8 cellular contexts compared by ENCODE assay signal in the genomic region with DNA sequence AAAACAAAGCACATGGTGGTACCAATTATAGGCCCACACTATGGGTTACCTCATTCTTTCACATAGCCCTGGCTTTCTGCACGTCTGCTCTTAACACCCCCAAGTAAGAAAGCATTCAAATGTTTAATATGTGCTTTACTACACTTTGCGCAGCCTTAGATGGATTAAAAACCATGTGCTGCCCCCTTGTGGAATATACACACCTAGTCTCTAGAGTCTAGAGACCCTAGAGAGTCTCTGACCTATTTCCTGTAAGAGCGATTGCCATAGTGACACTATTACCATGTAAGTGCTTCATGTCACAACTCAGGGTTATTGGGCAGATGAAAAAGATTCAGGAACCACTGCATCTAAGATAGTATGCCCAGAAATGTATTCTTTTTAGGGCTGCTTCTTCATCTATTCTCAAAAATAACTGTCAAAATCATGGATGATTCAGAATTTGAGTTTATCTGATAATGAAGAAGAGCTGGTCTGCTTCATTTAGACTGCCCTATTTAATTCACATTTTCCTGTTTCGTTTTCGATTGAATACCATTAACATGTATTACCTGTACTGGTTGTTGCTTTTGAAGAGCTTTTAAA.
DNase-seq lines count a peak whose midpoint lies in the region; ATAC-seq, FAIRE-seq and TF ChIP-seq lines count a peak whose summit lies in the region.

No MANE protein-coding gene starts in this region.

- H3K4me3 ChIP-seq in A549 (no peak overlapping the region), H7 (ENCODE audit: insufficient read depth, low read depth, low read length) (no peak overlapping the region), Karpas-422 (ENCODE audit: low read length) (no peak overlapping the region), OCI-LY7 (ENCODE audit: low read depth, low read length, poor library complexity, severe bottlenecking) (no peak overlapping the region), gastroesophageal sphincter (no peak overlapping the region)

- TF ChIP-seq RAD21 in A549 (conservative IDR thresholded peaks at IDR 0.05 in 1 of 2, IDR thresholded peaks at IDR 0.05 in 1 of 2) = peak in 1 of 2 experiments; percentile 13; a peak in 1 of 5 replicates

- 15% methylated on average over 5 of the region's 5 CpGs for WGBS in A549 (ENCODE audit: missing lambda C conversion rate)
- WGBS in gastroesophageal sphincter (ENCODE audit: low coverage in 1 of 2), 2 donors = 41 to 69% methylated on average over 5 of the region's 5 CpGs

- no peaks in the 10 kb centered on the region for H3K4me1 ChIP-seq in A549
- no peaks in the 10 kb centered on the region for H3K4me1 ChIP-seq in Karpas-422 (ENCODE audit: low read length)
- no peaks in the 10 kb centered on the region for H3K4me1 ChIP-seq in OCI-LY7 (ENCODE audit: insufficient read depth, low read length, poor library complexity, severe bottlenecking)
- no peaks in the 10 kb centered on the region for H3K4me1 ChIP-seq in gastroesophageal sphincter

- H3K36me3 ChIP-seq in H7 (replicated peaks; ENCODE audit: control insufficient read depth, insufficient read depth, low read length) (no peaks in the 10 kb centered on the region), Karpas-422 (ENCODE audit: insufficient read depth, low read length) (no peaks in the 10 kb centered on the region), OCI-LY7 (ENCODE audit: insufficient read depth, low read length) (no peaks in the 10 kb centered on the region), gastroesophageal sphincter (no peaks in the 10 kb centered on the region)

- H3K9me2 ChIP-seq in Karpas-422 (replicated peaks; ENCODE audit: insufficient read depth, low read length) = no peaks in the 10 kb centered on the region
- H3K9me2 ChIP-seq in OCI-LY7 (ENCODE audit: insufficient read depth, low read length) = no peaks in the 10 kb centered on the region

- no peaks in the 10 kb centered on the region for H3K9me3 ChIP-seq in A549
- H3K9me3 ChIP-seq in Karpas-422 (ENCODE audit: low read length) = no peaks in the 10 kb centered on the region
- H3K9me3 ChIP-seq in OCI-LY7 (ENCODE audit: low read length) = no peaks in the 10 kb centered on the region
- no peaks in the 10 kb centered on the region for H3K9me3 ChIP-seq in gastroesophageal sphincter

- H3K79me2 ChIP-seq in Karpas-422 (ENCODE audit: low read length) (no peaks in the 10 kb centered on the region), OCI-LY7 (ENCODE audit: insufficient read depth, low read depth, low read length) (no peaks in the 10 kb centered on the region)

- H3K4me2 ChIP-seq in A549 (no peak overlapping the region), Karpas-422 (ENCODE audit: low read depth, low read length, poor library complexity, severe bottlenecking) (no peak overlapping the region), OCI-LY7 (ENCODE audit: low read length) (no peak overlapping the region)

- TF ChIP-seq CTCF in A549 (IDR thresholded peaks at IDR 0.05) (peak; percentile 45), OCI-LY7 (conservative IDR thresholded peaks at IDR 0.05; ENCODE audit: low read length) (peak; percentile 81), natural killer cell (IDR thresholded peaks at IDR 0.05) (peak; percentile 19), gastroesophageal sphincter (IDR thresholded peaks at IDR 0.05) (peak in 1 of 4 experiments; percentile 21)

- H3K9me3 Mint-ChIP-seq in natural killer cell = peaks cover 0 to 2% of the 10 kb centered on the region in 2 donors

- TF ChIP-seq EP300 in A549 (IDR thresholded peaks at IDR 0.05) (no peak), gastroesophageal sphincter (IDR thresholded peaks at IDR 0.05) (no peak)

- no peaks in the 10 kb centered on the region for H3K36me3 Mint-ChIP-seq in natural killer cell

- TF ChIP-seq POLR2A in A549 (IDR thresholded peaks at IDR 0.05; ENCODE audit: low read length) (no peak), gastroesophageal sphincter (IDR thresholded peaks at IDR 0.05) (no peak)

- intact Hi-C loops in OCI-LY7 (cut with micrococcal nuclease; ENCODE audit: unreplicated experiment) (no loop called here), natural killer cell (cut with micrococcal nuclease) (no loop called here)

- POLR2A ChIA-PET in A549 (lab: Yijun Ruan, JAX) (no interaction called here), OCI-LY7 (lab: Charles Lee) (no interaction called here)

- H3K27me3 ChIP-seq in H7 (ENCODE audit: control insufficient read depth, insufficient read depth, low read length) (no peaks in the 10 kb centered on the region), Karpas-422 (ENCODE audit: low read length) (no peaks in the 10 kb centered on the region), gastroesophageal sphincter (no peaks in the 10 kb centered on the region)

- CTCF ChIA-PET in A549 (lab: Yijun Ruan, JAX) = interaction anchor here (0.7 to 1.0 kb wide), 3 partner anchors 11 to 821 kb away, joined by 3 read pairs; a partner anchor contains a TSS
- CTCF ChIA-PET in OCI-LY7 (lab: Charles Lee; ENCODE audit: unreplicated experiment) = interaction anchor here (0.7 kb wide), 1 partner anchor 584 kb away, joined by 3 read pairs; no protein-coding TSS in a partner anchor

- H3K27me3 Mint-ChIP-seq in natural killer cell (ENCODE audit: low read depth in 2 of 2) = no peaks in the 10 kb centered on the region

- H3K9ac ChIP-seq in Karpas-422 (ENCODE audit: low read length) = no peak overlapping the region

- no peak for FAIRE-seq in A549 (lab: Jason Lieb, UNC)

- H3K27ac ChIP-seq in A549 = no peak overlapping the region
- no peak overlapping the region for H3K27ac ChIP-seq in Karpas-422 (ENCODE audit: low read length)
- H3K27ac ChIP-seq in OCI-LY7 (ENCODE audit: low read depth, low read length, poor library complexity, severe bottlenecking) = no peak overlapping the region
- H3K27ac ChIP-seq in gastroesophageal sphincter = no peak overlapping the region

- no peak overlapping the region for H2AFZ ChIP-seq in Karpas-422 (ENCODE audit: low read length)
- no peak overlapping the region for H2AFZ ChIP-seq in OCI-LY7 (ENCODE audit: low read length)

- H3K4me3 Mint-ChIP-seq in natural killer cell = no peak overlapping the region

- BruUV-seq in OCI-LY7 (replicated peaks; lab: Mats Ljungman, UMichigan) = no TSS peak

- H4K20me1 ChIP-seq in Karpas-422 (ENCODE audit: insufficient read depth, low read depth, low read length) (no peaks in the 10 kb centered on the region), OCI-LY7 (ENCODE audit: insufficient read depth, low read length) (no peaks in the 10 kb centered on the region)

- no peak overlapping the region for H3K27ac Mint-ChIP-seq in natural killer cell

- peak; percentile 3 to 42 for DNase-seq in A549 (ENCODE audit: low read depth in 1 of 2, low spot score in 1 of 2)
- peak; percentile 21 for DNase-seq in GF-D8 (lab: John Stamatoyannopoulos, UW)
- peak; percentile 22 for DNase-seq in H7
- DNase-seq in Karpas-422 = peak; percentile 85
- DNase-seq in OCI-LY7 (ENCODE audit: low spot score) = peak; percentile 58
- peak; percentile 30 for DNase-seq in central memory CD4-positive, alpha-beta T cell
- DNase-seq in natural killer cell = no peak

- peak; percentile 93 to 95 for ATAC-seq in A549
- peak; percentile 49 to 78 (median 66) for ATAC-seq in natural killer cell
- no peak for ATAC-seq in gastroesophageal sphincter

- H3K4me1 Mint-ChIP-seq in natural killer cell = no peaks in the 10 kb centered on the region

TF ChIP-seq in A549, 52 proteins besides CTCF, POLR2A, EP300 and RAD21:
- peak; percentile 25; the same call in 1 of the 3 replicates for TF ChIP-seq SMC3 (IDR thresholded peaks at IDR 0.05)
- TF ChIP-seq FOXS1 (CRISPR knock-in tag; IDR thresholded peaks at IDR 0.05) = no peak
